ENCODE assay signal across 1 cellular context in the genomic region with DNA sequence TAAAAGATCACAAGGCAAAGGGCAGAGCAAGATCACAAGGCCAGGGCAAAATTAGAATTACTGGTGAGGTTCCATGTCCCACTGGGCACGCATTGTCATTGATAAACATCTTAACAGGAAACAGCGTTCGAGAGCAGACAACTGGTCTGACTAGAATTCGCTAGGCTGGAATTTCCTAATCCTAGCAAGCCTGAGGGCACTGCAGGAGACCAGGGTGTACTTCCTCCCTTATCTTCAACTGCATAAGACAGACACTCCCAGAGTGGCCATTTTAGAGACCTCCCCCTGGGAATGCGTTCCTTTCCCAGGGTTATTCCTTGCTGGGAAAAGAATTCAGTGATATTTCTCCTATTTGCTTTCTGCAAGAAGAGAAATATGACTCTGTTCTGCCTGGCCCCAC.
A peak's percentile ranks its signal among the peaks of the same experiment; 100 is the strongest.
TF ChIP-seq lines count a peak whose summit lies in the region.

No MANE protein-coding gene starts in this region.

TF ChIP-seq in HEK293, 187 proteins besides CTCF, POLR2A, EP300 and RAD21:
- TF ChIP-seq, protein P1, sequence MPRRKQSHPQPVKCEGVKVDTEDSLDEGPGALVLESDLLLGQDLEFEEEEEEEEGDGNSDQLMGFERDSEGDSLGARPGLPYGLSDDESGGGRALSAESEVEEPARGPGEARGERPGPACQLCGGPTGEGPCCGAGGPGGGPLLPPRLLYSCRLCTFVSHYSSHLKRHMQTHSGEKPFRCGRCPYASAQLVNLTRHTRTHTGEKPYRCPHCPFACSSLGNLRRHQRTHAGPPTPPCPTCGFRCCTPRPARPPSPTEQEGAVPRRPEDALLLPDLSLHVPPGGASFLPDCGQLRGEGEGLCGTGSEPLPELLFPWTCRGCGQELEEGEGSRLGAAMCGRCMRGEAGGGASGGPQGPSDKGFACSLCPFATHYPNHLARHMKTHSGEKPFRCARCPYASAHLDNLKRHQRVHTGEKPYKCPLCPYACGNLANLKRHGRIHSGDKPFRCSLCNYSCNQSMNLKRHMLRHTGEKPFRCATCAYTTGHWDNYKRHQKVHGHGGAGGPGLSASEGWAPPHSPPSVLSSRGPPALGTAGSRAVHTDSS (tag by site-specific recombination; IDR thresholded peaks at IDR 0.05) = peak; percentile 25; the same call in 1 of the 2 replicates
- TF ChIP-seq SETDB1 (IDR thresholded peaks at IDR 0.05; ENCODE audit: insufficient read length, low read length) (peak; percentile 63), ZSCAN30 (tag by site-specific recombination; IDR thresholded peaks at IDR 0.05) (0 out of 2 replicates have a peak, but pooled peaks have one; percentile 40), IKZF3 (tag by site-specific recombination; IDR thresholded peaks at IDR 0.05) (0 out of 2 replicates have a peak, but pooled peaks have one; percentile 22), GLIS1 (tag by site-specific recombination; IDR thresholded peaks at IDR 0.05) (peak; percentile 28; the same call in 1 of the 2 replicates), ZNF510 (tag by site-specific recombination; IDR thresholded peaks at IDR 0.05; ENCODE audit: insufficient replicate concordance) (peak; percentile 42), ZNF610 (tag by site-specific recombination; IDR thresholded peaks at IDR 0.05; ENCODE audit: borderline replicate concordance) (0 out of 2 replicates have a peak, but pooled peaks have one; percentile 50), ZNF529 (tag by site-specific recombination; IDR thresholded peaks at IDR 0.05; ENCODE audit: insufficient replicate concordance) (peak; percentile 84), ZNF626 (tag by site-specific recombination; IDR thresholded peaks at IDR 0.05) (peak; percentile 87; the same call in 1 of the 2 replicates)
